Comparison of ENCODE assay signal across 17 cellular contexts in genomic region chr5:132800545-132800944, GRCh38. TPM values are rescaled to one million over a fixed set of nuclear protein-coding genes. Genes with fewer than 3 reads are reported as not detected.
A peak's percentile ranks its signal among the peaks of the same experiment; 100 is the strongest.
DNase-seq lines count a peak whose midpoint lies in the region; ATAC-seq and TF ChIP-seq lines count a peak whose summit lies in the region.
"Had no signal": no experiment of that assay in that cellular context is flagged by ENCODE, and none has a peak within 500 bp of the region (broad histone marks: within the 10 kb centered on the region; RNA-seq: fewer than 3 reads in every experiment).

No MANE protein-coding gene starts in this region.

- peaks cover 4% of the 10 kb centered on the region; the same call in 2 of the 3 replicates for H3K9me3 Mint-ChIP-seq in GM23338

- H3K4me2 ChIP-seq in GM23338 = no peak overlapping the region
- H3K4me2 ChIP-seq in OCI-LY7 (ENCODE audit: low read length) = no peak overlapping the region

- H4K20me1 ChIP-seq in GM23338 (replicated peaks; ENCODE audit: insufficient read depth) (no peaks in the 10 kb centered on the region), OCI-LY7 (ENCODE audit: insufficient read depth, low read length) (no peaks in the 10 kb centered on the region)

- CTCF ChIA-PET in OCI-LY7 (lab: Charles Lee; ENCODE audit: unreplicated experiment) = interaction anchor here (0.8 to 1.2 kb wide), 2 partner anchors 17 to 274 kb away, joined by 3 read pairs; no protein-coding TSS in a partner anchor

- H3K9me2 ChIP-seq in GM23338 (ENCODE audit: insufficient read depth) (no peaks in the 10 kb centered on the region), OCI-LY7 (ENCODE audit: insufficient read depth, low read length) (no peaks in the 10 kb centered on the region)

- H3K27ac ChIP-seq in GM23338 (ENCODE audit: low read depth) = no peak overlapping the region
- peak overlapping the region; percentile 98 for H3K27ac ChIP-seq in cingulate gyrus (ENCODE audit: low read depth, low read length)
- no peak overlapping the region for H3K27ac ChIP-seq in OCI-LY7 (ENCODE audit: low read depth, low read length, poor library complexity, severe bottlenecking)
- H3K27ac ChIP-seq: SJCRH30 had no signal

- no peaks in the 10 kb centered on the region for H3K4me1 ChIP-seq in GM23338 (ENCODE audit: insufficient read depth)
- H3K4me1 ChIP-seq in OCI-LY7 (ENCODE audit: insufficient read depth, low read length, poor library complexity, severe bottlenecking) = no peaks in the 10 kb centered on the region
- H3K4me1 ChIP-seq: SJCRH30 had no signal

- no peaks in the 10 kb centered on the region for H3K9me3 ChIP-seq in OCI-LY7 (ENCODE audit: low read length)
- H3K9me3 ChIP-seq: SJCRH30 had no signal

- no peaks in the 10 kb centered on the region for H3F3A ChIP-seq in GM23338 (replicated peaks; ENCODE audit: low read depth)

- no peaks in the 10 kb centered on the region for H3K27me3 ChIP-seq in GM23338 (ENCODE audit: insufficient read depth)
- H3K27me3 ChIP-seq: SJCRH30 had no signal

- H3K4me3 ChIP-seq in GM23338 (no peak overlapping the region), OCI-LY7 (ENCODE audit: low read depth, low read length, poor library complexity, severe bottlenecking) (no peak overlapping the region)
- H3K4me3 ChIP-seq: MG63, SJCRH30 had no signal

- no peak for ATAC-seq in GM23338
- no peak for ATAC-seq in GM18517 (IDR thresholded peaks at IDR 0.05; ENCODE audit: unreplicated experiment)
- ATAC-seq: PC-3 had no signal

- no peaks in the 10 kb centered on the region for H3K79me2 ChIP-seq in GM23338 (replicated peaks; ENCODE audit: insufficient read depth)
- no peaks in the 10 kb centered on the region for H3K79me2 ChIP-seq in OCI-LY7 (ENCODE audit: insufficient read depth, low read depth, low read length)

- peaks cover 4% of the 10 kb centered on the region for H3K27me3 Mint-ChIP-seq in GM23338 (ENCODE audit: insufficient read depth, low read depth, poor library complexity)

- H3K27ac Mint-ChIP-seq in GM23338 = no peak overlapping the region
- H3K27ac Mint-ChIP-seq: CD14-positive monocyte had no signal

- H2AFZ ChIP-seq in GM23338 (peak overlapping the region; percentile 33), OCI-LY7 (ENCODE audit: low read length) (no peak overlapping the region)

- no peaks in the 10 kb centered on the region for H3K36me3 Mint-ChIP-seq in GM23338 (ENCODE audit: low read depth)
- H3K36me3 Mint-ChIP-seq: CD14-positive monocyte had no signal

- intact Hi-C loops in OCI-LY7 (cut with micrococcal nuclease; ENCODE audit: unreplicated experiment) = loop anchor here (5.0 kb wide), 1 partner anchor 273 kb away; no protein-coding TSS in a partner anchor

- no peak for DNase-seq in GM23338 (ENCODE audit: low spot score)
- DNase-seq in islet precursor cell = peak; percentile 19
- peak; percentile 89 for DNase-seq in putamen (ENCODE audit: low spot score)
- no peak for DNase-seq in NK-92 treated with Interleukin-12 subunit alpha and Interleukin-12 subunit beta, amount 100 ng/mL, for 24 hours (lab: John Stamatoyannopoulos, UW)
- DNase-seq in OCI-LY7 (ENCODE audit: low spot score) = no peak
- DNase-seq: COR-L47, H7, MG63, NCI-H1105, NCI-H1694 treated with DMSO at 0.1 percent for 48 hours, NCI-H226, NCI-H524 treated with DMSO at 0.1 percent for 48 hours, PC-3, SJCRH30 had no signal

- POLR2A ChIA-PET in OCI-LY7 (lab: Charles Lee) = interaction anchor here (0.5 to 1.1 kb wide), 2 partner anchors 20 to 840 kb away, joined by 3 to 6 read pairs; no protein-coding TSS in a partner anchor

- H3K4me1 Mint-ChIP-seq in GM23338 = no peaks in the 10 kb centered on the region

- H3K4me3 Mint-ChIP-seq in GM23338 = no peak overlapping the region

- TF ChIP-seq CTCF in GM23338 (conservative IDR thresholded peaks at IDR 0.05; ENCODE audit: low read depth in 2 of 2) = no peak
- TF ChIP-seq CTCF in OCI-LY7 (conservative IDR thresholded peaks at IDR 0.05; ENCODE audit: low read length) = no peak

- no TSS peak for BruUV-seq in OCI-LY7 (replicated peaks; lab: Mats Ljungman, UMichigan)

- H3K36me3 ChIP-seq in GM23338 (ENCODE audit: insufficient read depth) (no peaks in the 10 kb centered on the region), OCI-LY7 (ENCODE audit: insufficient read depth, low read length) (no peaks in the 10 kb centered on the region)
- H3K36me3 ChIP-seq: MG63, SJCRH30 had no signal

TF ChIP-seq in GM23338, 12 proteins besides CTCF, POLR2A, EP300 and RAD21 (continues in another document):
- no peak for TF ChIP-seq JUNB (IDR thresholded peaks at IDR 0.05; ENCODE audit: unreplicated experiment)
- TF ChIP-seq ZNF114 (CRISPR knock-in tag; IDR thresholded peaks at IDR 0.05) = no peak
- TF ChIP-seq NANOG (IDR thresholded peaks at IDR 0.05; ENCODE audit: borderline replicate concordance) = no peak
- TF ChIP-seq CREB1 (CRISPR knock-in tag; IDR thresholded peaks at IDR 0.05; ENCODE audit: low read depth) = no peak
- no peak for TF ChIP-seq EZH2 (IDR thresholded peaks at IDR 0.05; ENCODE audit: low read depth, unreplicated experiment)
- no peak for TF ChIP-seq ZNF462 (CRISPR knock-in tag; IDR thresholded peaks at IDR 0.05)

RNA-seq across cellular contexts. Expression of gene SOWAHA, which starts 12.6 kb away (rescaled TPM):
- 0.52 and 0.93 TPM in 2 replicates for total RNA-seq in GM23338 (2014; rRNA removed; shearing (Covaris generic))
- 0.18 TPM in 1 of 2 replicates, not detected in the other for polyA plus RNA-seq in GM23338 (2016; fragmentation: Nextera tagmentation; extraction: Ambion mirVana)
- not detected in 2 replicates for total RNA-seq in OCI-LY7 (2014; rRNA removed; shearing (Covaris generic))
- total RNA-seq in OCI-LY7 (2022) = not detected in 2 replicates
- polyA plus RNA-seq: CD14-positive monocyte had no signal

RNA-seq across cellular contexts. Expression of gene SEPTIN8, which starts 23.5 kb away (rescaled TPM):
- 37.2 and 45.0 TPM in 2 replicates for total RNA-seq in GM23338 (2014; rRNA removed; shearing (Covaris generic))
- polyA plus RNA-seq in GM23338 (2016; fragmentation: Nextera tagmentation; extraction: Ambion mirVana) = 8.7 and 8.8 TPM in 2 replicates
- total RNA-seq in OCI-LY7 (2014; rRNA removed; shearing (Covaris generic)) = 10.6 and 11.8 TPM in 2 replicates
- 12.8 and 15.5 TPM in 2 replicates for total RNA-seq in OCI-LY7 (2022)

RNA-seq across cellular contexts. Expression of gene SHROOM1, which starts 29.9 kb away (rescaled TPM):
- 4.3 and 5.4 TPM in 2 replicates for total RNA-seq in GM23338 (2014; rRNA removed; shearing (Covaris generic))
- polyA plus RNA-seq in GM23338 (2016; fragmentation: Nextera tagmentation; extraction: Ambion mirVana) = 2.5 and 2.6 TPM in 2 replicates
- total RNA-seq in OCI-LY7 (2014; rRNA removed; shearing (Covaris generic)) = 0.36 and 0.60 TPM in 2 replicates
- 1.8 and 2.4 TPM in 2 replicates for total RNA-seq in OCI-LY7 (2022)

RNA-seq across cellular contexts. Expression of gene CCNI2, which starts 53.3 kb away (rescaled TPM):
- total RNA-seq in GM23338 (2014; rRNA removed; shearing (Covaris generic)) = 0.74 and 2.5 TPM in 2 replicates
- 0.55 and 1.1 TPM in 2 replicates for polyA plus RNA-seq in GM23338 (2016; fragmentation: Nextera tagmentation; extraction: Ambion mirVana)
- total RNA-seq in OCI-LY7 (2014; rRNA removed; shearing (Covaris generic)) = not detected in 2 replicates
- not detected in 2 replicates for total RNA-seq in OCI-LY7 (2022)
- total RNA-seq: PC-3, SJCRH30 had no signal

Comparison
In these comparisons a context has a peak if more than half of its experiments do, and no peak if none do; other contexts are left out.
1. DNase-seq: peak in islet precursor cell (single experiment) and putamen (single experiment); none in GM23338 (single experiment), NK-92 treated with Interleukin-12 subunit alpha and Interleukin-12 subunit beta, amount 100 ng/mL, for 24 hours (single experiment) and OCI-LY7 (single experiment).